ENCODE assay signal across 9 cellular contexts in the genomic region with DNA sequence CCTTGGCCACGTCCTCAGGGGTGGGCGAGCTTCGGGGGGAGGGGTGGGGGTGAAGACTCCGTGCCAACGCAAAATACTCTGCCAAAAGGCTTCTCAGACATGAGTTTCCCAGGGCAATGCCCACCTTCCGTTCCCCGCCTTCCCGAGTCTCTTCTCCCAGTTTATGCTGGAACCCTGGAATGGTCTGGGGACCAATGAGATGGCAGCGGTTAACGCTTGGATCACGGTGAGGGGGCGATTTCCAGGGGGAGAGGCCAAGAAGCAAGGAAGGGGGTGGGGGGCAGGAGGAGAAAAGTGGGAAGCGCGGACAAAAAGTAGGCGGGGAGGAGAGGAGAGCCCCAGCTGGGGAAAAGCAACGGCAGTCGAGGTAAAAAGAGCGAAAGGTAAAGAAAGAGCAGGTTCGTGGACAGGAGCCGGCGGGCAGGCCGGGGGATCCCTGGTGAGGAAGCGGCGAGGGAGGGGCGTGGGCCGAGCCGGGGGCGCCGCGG. TPM values are rescaled to one million over a fixed set of nuclear protein-coding genes. Genes with fewer than 3 reads are reported as not detected.
A peak's percentile ranks its signal among the peaks of the same experiment; 100 is the strongest.
DNase-seq lines count a peak whose midpoint lies in the region; ATAC-seq and TF ChIP-seq lines count a peak whose summit lies in the region.
"Had no signal": no experiment of that assay in that cellular context is flagged by ENCODE, and none has a peak within 500 bp of the region (broad histone marks: within the 10 kb centered on the region; RNA-seq: fewer than 3 reads in every experiment).

No MANE protein-coding gene starts in this region.

- H3K4me3 ChIP-seq in Panc1 (ENCODE audit: low read depth in 2 of 2, low read length in 2 of 2) (peak overlapping the region; percentile 23 to 36; a peak in 2 of 4 replicates), gastrocnemius medialis (peak overlapping the region; percentile 41 to 49 (median 46))

- H3K27me3 ChIP-seq in Panc1 (ENCODE audit: control insufficient read depth, insufficient read depth, low read length) (peaks cover 45% of the 10 kb centered on the region), gastrocnemius medialis (peaks cover 12 to 42% (median 29%) of the 10 kb centered on the region in 3 donors)

- no peak for DNase-seq in Panc1 (ENCODE audit: low read depth, low spot score)
- DNase-seq in left ventricle myocardium superior, result peak; percentile 13
- DNase-seq in gastrocnemius medialis, result no peak
- no peak for DNase-seq in activated CD4-positive, CD25-positive, alpha-beta regulatory T cell (lab: John Stamatoyannopoulos, UW)
- no peak for DNase-seq in HPDE6-E6E7 (ENCODE audit: extremely low spot score)
- DNase-seq in hepatic stellate cell (ENCODE audit: low spot score), result no peak

- H3K4me1 ChIP-seq in Panc1 (ENCODE audit: control insufficient read depth, insufficient read depth, low read length), result peaks cover 7% of the 10 kb centered on the region; the same call in 1 of the 2 replicates
- H3K4me1 ChIP-seq in gastrocnemius medialis, result peaks cover 0 to 9% of the 10 kb centered on the region in 2 donors

- ATAC-seq in GM19372 (IDR thresholded peaks at IDR 0.05; ENCODE audit: low read depth, unreplicated experiment) (peak; percentile 12), Panc1 (no peak; the same call in 1 of the 2 replicates), left ventricle myocardium superior (no peak), gastrocnemius medialis (no peak), GM21367 (IDR thresholded peaks at IDR 0.05; ENCODE audit: unreplicated experiment) (no peak)

- H3K9me3 ChIP-seq in Panc1 (ENCODE audit: control insufficient read depth, insufficient read depth, low read depth, low read length) (no peaks in the 10 kb centered on the region), gastrocnemius medialis (no peaks in the 10 kb centered on the region)
- H3K9me3 ChIP-seq: adrenal gland had no signal

- intact Hi-C loops in Panc1 (cut with micrococcal nuclease; ENCODE audit: unreplicated experiment), result no loop called here
- intact Hi-C loops in left ventricle myocardium superior (cut with micrococcal nuclease), result no loop called here
- intact Hi-C loops in gastrocnemius medialis (cut with DNase I; ENCODE audit: low total_unique reads), result loop anchor here (10.0 kb wide), 1 partner anchor 103 kb away; no protein-coding TSS in a partner anchor

- TF ChIP-seq CTCF in Panc1 (IDR thresholded peaks at IDR 0.05) (no peak), gastrocnemius medialis (IDR thresholded peaks at IDR 0.05 in 4 of 5, conservative IDR thresholded peaks at IDR 0.05 in 1 of 5) (no peak)

- CTCF ChIA-PET in Panc1 (lab: Charles Lee), result no interaction called here

- H3K27ac ChIP-seq in Panc1 (ENCODE audit: low read length) (no peak overlapping the region), gastrocnemius medialis (no peak overlapping the region)

- H3K36me3 ChIP-seq in Panc1 (ENCODE audit: control insufficient read depth, insufficient read depth, low read length), result no peaks in the 10 kb centered on the region
- no peaks in the 10 kb centered on the region for H3K36me3 ChIP-seq in gastrocnemius medialis
- H3K36me3 ChIP-seq: adrenal gland had no signal

- in situ Hi-C loops in Panc1 (cut with HindIII; ENCODE audit: low pct_unique_long_range_greater_than_20kb, low sequenced_read_pairs) (no loop called here), gastrocnemius medialis (cut with MboI; ENCODE audit: low sequenced_read_pairs in 4 of 4) (no loop called here)

- POLR2A ChIA-PET in Panc1 (lab: Charles Lee), result no interaction called here

- no TSS peak for BruUV-seq in Panc1 (replicated peaks; lab: Mats Ljungman, UMichigan)

- TF ChIP-seq POLR2A in gastrocnemius medialis (IDR thresholded peaks at IDR 0.05), result no peak

RNA-seq across cellular contexts. Expression of a gene that starts 0.6 kb away (rescaled TPM):
- total RNA-seq in Panc1 (2021; ENCODE audit: unreplicated experiment) (not detected), left ventricle myocardium superior (1.7 TPM), gastrocnemius medialis (1 to 10 TPM in 1 of 4 donors, under 1 TPM in 3; 0.22 to 3.1 (median 0.53) TPM)
- polyA plus RNA-seq in Panc1 (2012; ENCODE audit: insufficient read length), result not detected
